Comparison of ENCODE assay signal across 11 cellular contexts in the genomic region with DNA sequence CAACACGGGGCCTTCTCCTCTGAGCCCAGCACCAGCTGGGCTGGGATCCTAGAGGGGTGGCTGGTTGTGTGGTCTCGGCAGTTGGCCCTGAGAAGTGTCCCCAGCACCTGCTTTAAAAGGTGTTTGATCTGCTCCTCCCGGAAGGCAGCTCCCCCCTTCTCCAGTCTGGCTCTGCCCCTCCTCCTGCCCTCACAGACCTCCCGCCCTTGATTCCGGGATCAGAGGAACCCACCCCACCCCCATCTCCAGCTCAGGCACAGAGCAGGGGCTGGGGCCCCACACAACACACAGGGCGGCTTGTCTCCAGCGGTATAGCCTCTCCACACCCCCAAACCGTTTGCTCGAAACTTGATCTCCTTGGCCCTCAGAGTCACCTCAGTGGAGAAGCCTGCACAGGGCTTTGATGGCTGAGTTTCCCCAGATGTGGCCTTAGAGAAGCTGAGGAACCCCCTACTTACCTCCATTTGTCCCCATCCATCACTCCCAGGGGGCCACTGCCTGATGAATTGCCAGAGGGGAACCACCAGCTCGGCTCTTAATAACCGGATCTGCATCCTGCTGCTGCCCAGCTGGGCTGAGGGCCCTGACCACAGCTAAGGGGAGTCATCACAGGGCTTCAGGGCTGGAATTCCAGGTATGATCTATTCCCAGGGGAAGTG. TPM values are rescaled to one million over a fixed set of nuclear protein-coding genes. Genes with fewer than 3 reads are reported as not detected.
DNase-seq lines count a peak whose midpoint lies in the region; ATAC-seq and TF ChIP-seq lines count a peak whose summit lies in the region.
"Had no signal": no experiment of that assay in that cellular context is flagged by ENCODE, and none has a peak within 500 bp of the region (broad histone marks: within the 10 kb centered on the region; RNA-seq: fewer than 3 reads in every experiment).

No MANE protein-coding gene starts in this region.

- H4K8ac ChIP-seq in mesendoderm (ENCODE audit: low read depth, low read length): no peak overlapping the region

- no peaks in the 10 kb centered on the region for H3K27me3 ChIP-seq in mesendoderm (ENCODE audit: insufficient read depth, low read length, poor library complexity)

- in situ Hi-C loops in astrocyte of the cerebellum (cut with HindIII; ENCODE audit: low sequenced_read_pairs): no loop called here

- H3K4ac ChIP-seq in mesendoderm (ENCODE audit: low read depth, low read length): peak overlapping the region; percentile 39

- H3K18ac ChIP-seq in mesendoderm (ENCODE audit: low read length): peak overlapping the region; percentile 77

- peak overlapping the region; percentile 37 for H2AK5ac ChIP-seq in mesendoderm (ENCODE audit: low read length)

- H3K4me2 ChIP-seq in mesendoderm (ENCODE audit: low read length): peak overlapping the region; percentile 4

- ATAC-seq in HG02642 (IDR thresholded peaks at IDR 0.05; ENCODE audit: poor library complexity, unreplicated experiment) (no peak), HG03378 (IDR thresholded peaks at IDR 0.05; ENCODE audit: unreplicated experiment) (no peak)

- H3K4me1 ChIP-seq in mesendoderm (ENCODE audit: control insufficient read depth, low read depth, low read length): peaks cover 24% of the 10 kb centered on the region

- WGBS in mesendoderm (ENCODE audit: extremely low coverage, insufficient coverage, low lambda C conversion rate): no CpG with 5 or more reads among the region's 11 CpGs

- no peaks in the 10 kb centered on the region for H3K79me2 ChIP-seq in mesendoderm (ENCODE audit: control insufficient read depth, insufficient read depth, low read length)

- peak overlapping the region; percentile 54 for H3K23ac ChIP-seq in mesendoderm (ENCODE audit: low read length)

- H3K27ac ChIP-seq in mesendoderm (ENCODE audit: low read depth, low read length): peak overlapping the region; percentile 80
- H3K27ac ChIP-seq: skin epidermis had no signal

- H3K4me3 ChIP-seq in astrocyte of the cerebellum (ENCODE audit: low read depth, low read length) (no peak overlapping the region), mesendoderm (ENCODE audit: low read length) (no peak overlapping the region)
- H3K4me3 ChIP-seq: skin epidermis had no signal

- H2BK15ac ChIP-seq in mesendoderm (replicated peaks; ENCODE audit: low read depth): no peak overlapping the region

- no peaks in the 10 kb centered on the region for H3K36me3 ChIP-seq in mesendoderm (ENCODE audit: control insufficient read depth, insufficient read depth, low read length)

- H3K56ac ChIP-seq in mesendoderm (ENCODE audit: low read length): peak overlapping the region; percentile 79

- TF ChIP-seq CTCF in astrocyte of the cerebellum (IDR thresholded peaks at IDR 0.05; ENCODE audit: low read depth, low read length, missing control alignments): no peak

- no peaks in the 10 kb centered on the region for H3K79me1 ChIP-seq in mesendoderm (ENCODE audit: low read length)

- peak overlapping the region; percentile 57 for H2BK5ac ChIP-seq in mesendoderm (ENCODE audit: low read length)

- H2BK120ac ChIP-seq in mesendoderm (ENCODE audit: low read depth, low read length): peak overlapping the region; percentile 33

- peak overlapping the region; percentile 33 for H4K5ac ChIP-seq in mesendoderm (ENCODE audit: low read length)

- peak; percentile 63 for DNase-seq in ELF-1 (ENCODE audit: low read depth, low spot score)
- peak; percentile 57 for DNase-seq in NCI-H1417 treated with DMSO at 0.1 percent for 48 hours (lab: John Stamatoyannopoulos, UW)
- DNase-seq in astrocyte of the cerebellum (ENCODE audit: low read depth): peak; percentile 55
- peak; percentile 72 for DNase-seq in mesendoderm
- no peak for DNase-seq in stimulated activated CD4-positive, alpha-beta T cell treated with anti-CD3 and anti-CD28 coated beads, Interleukin-12 subunit alpha, Interleukin-12 subunit beta, amount 100 ng/mL, for 4 hours
- no peak for DNase-seq in stimulated activated CD8-positive, alpha-beta memory T cell treated with anti-CD3 and anti-CD28 coated beads, Interleukin-4, amount 100 ng/mL, for 48 hours
- DNase-seq: COR-L47, Karpas-422 had no signal

- H3K9ac ChIP-seq in mesendoderm (ENCODE audit: low read length): peak overlapping the region; percentile 44

RNA-seq across cellular contexts. Expression of a gene that starts 6.4 kb away (rescaled TPM):
- polyA plus RNA-seq in mesendoderm (2013, experiment 1 of 2): 4.4 TPM
- polyA plus RNA-seq in mesendoderm (2013, experiment 2 of 2): 4.5 TPM

RNA-seq across cellular contexts. Expression of a gene that starts 27.1 kb away (rescaled TPM):
- 1.7 TPM for polyA plus RNA-seq in mesendoderm (2013, experiment 1 of 2)
- polyA plus RNA-seq in mesendoderm (2013, experiment 2 of 2): 1.6 TPM

RNA-seq across cellular contexts. Expression of a gene that starts 35.5 kb away (rescaled TPM):
- polyA plus RNA-seq in mesendoderm (2013, experiment 1 of 2): 1.2 TPM
- polyA plus RNA-seq in mesendoderm (2013, experiment 2 of 2): 0.84 TPM

Comparison
In these comparisons a context has a peak if more than half of its experiments do, and no peak if none do; other contexts are left out.
1. DNase-seq: peak in ELF-1 (single experiment), NCI-H1417 treated with DMSO at 0.1 percent for 48 hours (single experiment), astrocyte of the cerebellum (single experiment) and mesendoderm (single experiment); none in stimulated activated CD4-positive, alpha-beta T cell treated with anti-CD3 and anti-CD28 coated beads, Interleukin-12 subunit alpha, Interleukin-12 subunit beta, amount 100 ng/mL, for 4 hours (single experiment) and stimulated activated CD8-positive, alpha-beta memory T cell treated with anti-CD3 and anti-CD28 coated beads, Interleukin-4, amount 100 ng/mL, for 48 hours (single experiment).